ENCODE assay signal across 26 cellular contexts in the genomic region with DNA sequence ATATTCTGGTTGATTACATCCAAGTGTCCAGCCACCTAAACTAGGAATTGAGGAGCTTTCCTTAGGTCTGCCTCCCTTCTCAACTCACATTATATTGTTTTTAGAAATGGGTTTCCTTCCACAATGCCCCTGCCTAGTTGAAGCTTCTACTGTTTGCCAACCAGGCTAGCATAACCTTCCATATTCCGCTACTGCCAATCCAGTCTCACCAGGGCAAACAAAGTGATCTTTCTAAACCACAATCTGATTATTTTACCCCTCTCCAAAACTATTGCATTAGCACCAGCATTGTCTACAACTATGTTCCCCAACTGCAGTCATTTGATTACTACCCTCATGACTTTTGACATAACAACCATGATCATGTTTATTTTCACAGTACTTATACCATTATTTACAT.
"Had no signal": no experiment of that assay in that cellular context is flagged by ENCODE, and none has a peak within 500 bp of the region (broad histone marks: within the 10 kb centered on the region; RNA-seq: fewer than 3 reads in every experiment).

No MANE protein-coding gene starts in this region.

- H3K27ac ChIP-seq: stomach, suprapubic skin, testis, thoracic aorta, thyroid gland, tibial artery, tibial nerve, transverse colon, upper lobe of left lung, upper lobe of right lung, vagina had no signal

- FAIRE-seq: urothelium cell line had no signal

- ATAC-seq: stimulated activated effector memory CD8-positive, alpha-beta T cell treated with anti-CD3 and anti-CD28 coated beads, Interleukin-12 subunit alpha, Interleukin-12 subunit beta, amount 100 ng/mL, for 72 hours; stimulated activated memory B cell treated with anti-CD40 and anti-IgM and Interleukin-4, amounts not matched to agents 10 μg/mL and 1 μg/mL and 100 μg/mL, for 72 hours; stimulated activated naive B cell treated with anti-CD40 and anti-IgM and Interleukin-4, amounts not matched to agents 10 μg/mL and 1 μg/mL and 100 μg/mL, for 72 hours; stimulated activated naive CD8-positive, alpha-beta T cell treated with anti-CD3 and anti-CD28 coated beads, Interleukin-15, amount 100 ng/mL, for 72 hours; stimulated activated naive CD8-positive, alpha-beta T cell treated with anti-CD3 and anti-CD28 coated beads, Interleukin-15, Interleukin-2, amounts not matched to agents 100 U/mL and 50 U/mL, for 24 hours; upper lobe of right lung had no signal

- H3K27me3 ChIP-seq: stomach, testis, thyroid gland, tibial artery, tibial nerve, transverse colon, upper lobe of left lung, upper lobe of right lung, vagina had no signal

- H3K4me1 ChIP-seq: stomach, suprapubic skin, testis, tibial artery, transverse colon, upper lobe of left lung, upper lobe of right lung, vagina had no signal

- H3K36me3 ChIP-seq: stomach, suprapubic skin, thoracic aorta, thyroid gland, tibial artery, tibial nerve, transverse colon, upper lobe of left lung, upper lobe of right lung, vagina had no signal

- DNase-seq: stimulated activated CD4-positive, alpha-beta T cell treated with anti-CD3 and anti-CD28 coated beads, Interleukin-2, amount 100 ng/mL, for 48 hours; stimulated activated CD4-positive, alpha-beta T cell treated with anti-CD3 and anti-CD28 coated beads, Interleukin-4, amount 100 ng/mL, for 1 hour; stimulated activated CD4-positive, alpha-beta T cell treated with anti-CD3 and anti-CD28 coated beads, Interleukin-4, amount 100 ng/mL, for 24 hours; stimulated activated CD4-positive, alpha-beta T cell treated with anti-CD3 and anti-CD28 coated beads, Interleukin-4, amount 100 ng/mL, for 4 hours; stimulated activated CD8-positive, alpha-beta memory T cell treated with anti-CD3 and anti-CD28 coated beads, Interleukin-4, amount 100 ng/mL, for 48 hours; stimulated activated naive B cell treated with anti-CD40 and anti-IgM and Interleukin-4, amounts not matched to agents 10 μg/mL and 1 μg/mL and 100 μg/mL, for 72 hours; stimulated activated naive CD4-positive, alpha-beta T cell; stimulated activated naive CD4-positive, alpha-beta T cell treated with Interleukin-2 at 50 U/mL for 16 hours; stimulated activated naive CD8-positive, alpha-beta T cell treated with anti-CD3 and anti-CD28 coated beads, Interleukin-15, amount 100 ng/mL, for 72 hours; stimulated activated naive CD8-positive, alpha-beta T cell treated with anti-CD3 and anti-CD28 coated beads, Interleukin-15, Interleukin-2, amounts not matched to agents 100 U/mL and 50 U/mL, for 24 hours; stomach; substantia nigra; testis; thyroid gland; tibial artery; transverse colon; trophoblast cell; upper lobe of left lung; upper lobe of right lung had no signal

- H3K9me3 ChIP-seq: testis, thoracic aorta, thyroid gland, upper lobe of right lung, vagina had no signal

- H3K4me3 ChIP-seq: stomach, suprapubic skin, testis, thoracic aorta, thyroid gland, tibial artery, tibial nerve, transverse colon, upper lobe of left lung, upper lobe of right lung, vagina had no signal
